Comparison of ENCODE assay signal across 9 cellular contexts in the genomic region with DNA sequence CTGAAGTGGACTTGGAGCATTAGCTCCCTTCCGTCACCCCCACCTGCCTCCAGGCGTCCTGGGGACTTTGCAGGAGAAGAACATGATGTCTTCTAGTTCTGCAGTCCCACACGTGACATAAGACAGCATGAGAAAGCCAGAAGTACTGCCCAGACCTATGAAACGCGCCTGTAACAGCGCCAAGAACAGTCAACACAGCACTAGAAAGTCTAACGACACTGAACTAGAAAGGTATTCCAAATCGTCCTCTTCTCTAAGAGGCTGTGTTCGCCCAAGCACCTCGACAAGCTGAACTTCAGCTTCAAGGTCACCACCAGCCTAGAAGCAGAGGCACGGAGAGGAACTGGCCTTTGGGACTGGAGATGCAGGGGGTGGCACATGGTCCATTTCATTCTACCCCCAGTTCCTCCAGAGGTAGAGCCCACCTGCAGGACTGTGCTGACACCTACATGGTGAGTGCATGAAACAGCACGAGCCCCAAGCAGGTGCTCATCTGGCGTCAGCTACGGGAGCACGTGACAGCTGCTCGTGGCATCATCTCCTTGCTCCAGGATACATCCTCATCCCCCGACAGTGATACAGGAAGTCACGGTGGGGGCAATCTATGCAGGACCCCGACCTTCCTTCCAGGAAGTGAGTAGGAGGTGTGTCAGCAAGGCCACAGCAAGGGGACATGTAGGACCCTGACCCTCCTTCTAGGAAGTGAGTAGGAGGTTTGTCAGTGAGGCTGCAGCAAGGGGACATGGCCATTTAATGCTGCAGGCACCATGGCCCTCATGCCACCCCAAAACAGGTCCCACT. TPM values are rescaled to one million over a fixed set of nuclear protein-coding genes. Genes with fewer than 3 reads are reported as not detected.
DNase-seq lines count a peak whose midpoint lies in the region; ATAC-seq, FAIRE-seq and TF ChIP-seq lines count a peak whose summit lies in the region.
"Had no signal": no experiment of that assay in that cellular context is flagged by ENCODE, and none has a peak within 500 bp of the region (broad histone marks: within the 10 kb centered on the region; RNA-seq: fewer than 3 reads in every experiment).

No MANE protein-coding gene starts in this region.

- no peaks in the 10 kb centered on the region for H3K36me3 ChIP-seq in H1 (ENCODE audit: control insufficient read depth in 2 of 4, insufficient read depth in 4 of 4, low read length in 3 of 4)
- peaks cover 0 to 2% (median 0%) of the 10 kb centered on the region in 6 donors for H3K36me3 ChIP-seq in spleen
- H3K36me3 ChIP-seq in colonic mucosa: no peaks in the 10 kb centered on the region
- no peaks in the 10 kb centered on the region for H3K36me3 ChIP-seq in Caco-2 (ENCODE audit: control insufficient read depth, insufficient read depth, low read length)

- H3K27ac ChIP-seq in H1 (ENCODE audit: low read depth, low read length): no peak overlapping the region
- no peak overlapping the region for H3K27ac ChIP-seq in spleen
- H3K27ac ChIP-seq in colonic mucosa: no peak overlapping the region

- H3K4me1 Mint-ChIP-seq in Caco-2 (ENCODE audit: low read depth, unreplicated experiment): no peaks in the 10 kb centered on the region

- no peak for ATAC-seq in GM21360 (IDR thresholded peaks at IDR 0.05; ENCODE audit: unreplicated experiment)
- ATAC-seq: activated naive CD4-positive, alpha-beta T cell treated with anti-CD3 and anti-CD28 coated beads, Interleukin-2, amount 50 U/mL, for 72 hours had no signal

- H4K8ac ChIP-seq in H1 (ENCODE audit: extremely low read depth, insufficient read depth, low read length): no peak overlapping the region; the same call in 1 of the 2 replicates

- no peak for TF ChIP-seq EP300 in H1 (IDR thresholded peaks at IDR 0.05; ENCODE audit: borderline replicate concordance in 1 of 2, low read depth in 2 of 2, low read length in 2 of 2)

- peaks cover 0 to 13% (median 2%) of the 10 kb centered on the region in 4 experiments; a peak in 5 of 7 replicates for H3K4me1 ChIP-seq in H1 (replicated peaks in 1 of 4; ENCODE audit: control insufficient read depth in 3 of 4, insufficient read depth in 4 of 4, low read length in 3 of 4)
- peaks cover 22 to 74% (median 41%) of the 10 kb centered on the region in 6 donors for H3K4me1 ChIP-seq in spleen
- peaks cover 2% of the 10 kb centered on the region for H3K4me1 ChIP-seq in colonic mucosa
- no peaks in the 10 kb centered on the region for H3K4me1 ChIP-seq in Caco-2

- H4K5ac ChIP-seq in H1 (ENCODE audit: insufficient read length, low read depth, low read length): no peak overlapping the region

- peaks cover 9% of the 10 kb centered on the region; the same call in 1 of the 2 replicates for H3K23me2 ChIP-seq in H1 (ENCODE audit: low read depth, low read length)

- no peak overlapping the region for H4K91ac ChIP-seq in H1 (replicated peaks; ENCODE audit: insufficient read length, low read length)

- H2BK12ac ChIP-seq in H1 (ENCODE audit: low read depth, low read length): no peak overlapping the region; the same call in 1 of the 2 replicates

- no peak overlapping the region for H2AFZ ChIP-seq in H1 (ENCODE audit: low read length)

- H3K56ac ChIP-seq in H1 (replicated peaks; ENCODE audit: insufficient read length, low read depth, low read length): no peak overlapping the region

- H3K27me3 Mint-ChIP-seq in Caco-2 (ENCODE audit: insufficient read depth, unreplicated experiment): no peaks in the 10 kb centered on the region

- DNase-seq in NCI-H2029 (lab: John Stamatoyannopoulos, UW): peak; percentile 34
- DNase-seq in NCI-H2029 treated with DMSO at 0.1 percent for 48 hours (lab: John Stamatoyannopoulos, UW): no peak
- peak in 3 of 5 donors; percentile 17 to 35 (median 22) for DNase-seq in T-helper 1 cell
- DNase-seq in H1 (ENCODE audit: low read depth in 1 of 2, low spot score in 2 of 2): no peak
- no peak for DNase-seq in spleen
- no peak for DNase-seq in colonic mucosa
- no peak for DNase-seq in Caco-2

- peaks cover 27 to 40% of the 10 kb centered on the region in 2 experiments for H4K20me1 ChIP-seq in H1 (replicated peaks in 1 of 2; ENCODE audit: control insufficient read depth in 1 of 2, insufficient read depth in 2 of 2, low read length in 2 of 2)

- no peak overlapping the region for H2BK5ac ChIP-seq in H1 (ENCODE audit: low read depth, low read length)

- H3K18ac ChIP-seq in H1 (ENCODE audit: extremely low read depth, low read length): no peak overlapping the region

- peaks cover 11 to 78% of the 10 kb centered on the region in 2 experiments; a peak in 3 of 4 replicates for H3K79me2 ChIP-seq in H1 (ENCODE audit: control insufficient read depth in 1 of 2, insufficient read depth in 2 of 2, low read length in 2 of 2)

- intact Hi-C loops in spleen (cut with DNase I; ENCODE audit: low total_unique reads): no loop called here
- intact Hi-C loops in colonic mucosa (cut with DNase I): loop anchor here (5.0 kb wide), 1 partner anchor 120 kb away; no protein-coding TSS in a partner anchor
- intact Hi-C loops in Caco-2 (cut with micrococcal nuclease; ENCODE audit: unreplicated experiment): loop anchor here (10.0 kb wide), 1 partner anchor 122 kb away; no protein-coding TSS in a partner anchor

- no peak overlapping the region for H3K4ac ChIP-seq in H1 (replicated peaks; ENCODE audit: insufficient read length, low read depth, low read length)

- H3K4me3 Mint-ChIP-seq in Caco-2 (ENCODE audit: unreplicated experiment): no peak overlapping the region

- POLR2A ChIA-PET in H1 (lab: Charles Lee; ENCODE audit: partially characterized antibody): interaction anchor here (0.6 to 1.0 kb wide), 2 partner anchors 72 to 106 kb away, joined by 3 read pairs; no protein-coding TSS in a partner anchor
- POLR2A ChIA-PET in Caco-2 (lab: Charles Lee): no interaction called here

- H3K79me1 ChIP-seq in H1 (ENCODE audit: low read depth, low read length): peaks cover 24% of the 10 kb centered on the region

- H3K4me3 ChIP-seq in H1 (ENCODE audit: extremely low read depth in 1 of 4, insufficient read depth in 2 of 4, low read depth in 3 of 4, low read length in 4 of 4) (no peak overlapping the region), spleen (no peak overlapping the region), colonic mucosa (no peak overlapping the region), Caco-2 (ENCODE audit: low read depth, low read length) (no peak overlapping the region)

- TF ChIP-seq POLR2A in H1 (IDR thresholded peaks at IDR 0.05; ENCODE audit: control extremely low read depth in 1 of 2, low read depth in 2 of 2, low read length in 2 of 2) (no peak), spleen (IDR thresholded peaks at IDR 0.05) (no peak)

- WGBS in H1 (ENCODE audit: extremely low coverage in 1 of 2, insufficient coverage in 1 of 2, insufficient read length in 1 of 2, insufficient replicate concordance in 2 of 2, low coverage in 1 of 2, low lambda C conversion rate in 2 of 2, missing lambda C conversion rate in 1 of 2), 2 experiments: 86% methylated on average over 19 of the region's 19 CpGs; no CpG with 5 or more reads in 1 of the 2 experiments
- WGBS in spleen, 5 donors: 60 to 70% (median 64%) methylated on average over 19 of the region's 19 CpGs

- H3K27me3 ChIP-seq in H1 (replicated peaks in 1 of 4; ENCODE audit: control insufficient read depth in 3 of 4, extremely low read depth in 1 of 4, insufficient read depth in 3 of 4, low read length in 3 of 4) (no peaks in the 10 kb centered on the region), spleen (replicated peaks in 1 of 7) (no peaks in the 10 kb centered on the region), colonic mucosa (no peaks in the 10 kb centered on the region), Caco-2 (replicated peaks; ENCODE audit: control insufficient read depth, insufficient read depth, low read length) (no peaks in the 10 kb centered on the region)

- no peak overlapping the region for H3K14ac ChIP-seq in H1 (ENCODE audit: insufficient read length)

- BruUV-seq in Caco-2 (replicated peaks; lab: Mats Ljungman, UMichigan): no TSS peak

- H2BK15ac ChIP-seq in H1 (ENCODE audit: low read length): no peak overlapping the region

- peaks cover 11% of the 10 kb centered on the region for H3K36me3 Mint-ChIP-seq in Caco-2 (ENCODE audit: insufficient read depth, unreplicated experiment)

- H2BK120ac ChIP-seq in H1 (replicated peaks; ENCODE audit: low read depth, low read length): no peak overlapping the region

- H3K4me2 ChIP-seq in H1 (ENCODE audit: insufficient read depth in 1 of 2, low read depth in 2 of 2, low read length in 2 of 2): no peak overlapping the region

- peak; percentile 69 to 73 for TF ChIP-seq RAD21 in H1 (IDR thresholded peaks at IDR 0.05 in 1 of 2, conservative IDR thresholded peaks at IDR 0.05 in 1 of 2; ENCODE audit: low read depth in 2 of 2, low read length in 2 of 2)

- H2AK5ac ChIP-seq in H1 (ENCODE audit: low read depth, low read length): no peak overlapping the region

- no peaks in the 10 kb centered on the region for H3K9me3 Mint-ChIP-seq in Caco-2 (ENCODE audit: unreplicated experiment)
- H3K9me3 Mint-ChIP-seq: activated naive CD4-positive, alpha-beta T cell treated with anti-CD3 and anti-CD28 coated beads, Interleukin-2, amount 50 U/mL, for 72 hours had no signal

- H3K9me3 ChIP-seq in H1 (ENCODE audit: insufficient read depth in 2 of 2, low read depth in 1 of 2, low read length in 1 of 2): no peaks in the 10 kb centered on the region
- no peaks in the 10 kb centered on the region for H3K9me3 ChIP-seq in spleen
- no peaks in the 10 kb centered on the region for H3K9me3 ChIP-seq in colonic mucosa
- H3K9me3 ChIP-seq in Caco-2: no peaks in the 10 kb centered on the region

- no peak for FAIRE-seq in H1 (lab: Jason Lieb, UNC)

- H3K9ac ChIP-seq in H1 (replicated peaks in 1 of 4; ENCODE audit: extremely low read depth in 1 of 4, low read depth in 3 of 4, low read length in 3 of 4) (no peak overlapping the region), colonic mucosa (ENCODE audit: low read depth in 2 of 2, low read length in 2 of 2) (no peak overlapping the region)

- CTCF ChIA-PET in H1 (lab: Charles Lee; ENCODE audit: partially characterized antibody) (interaction anchor here (0.6 to 1.7 kb wide), 14 partner anchors 14 to 1005 kb away, joined by 3 to 6 read pairs (median 3); no protein-coding TSS in a partner anchor), Caco-2 (lab: Charles Lee) (no interaction called here)

- no peak overlapping the region for H2BK20ac ChIP-seq in H1 (ENCODE audit: low read length)

- TF ChIP-seq CTCF in H1 (IDR thresholded peaks at IDR 0.05; ENCODE audit: control extremely low read depth in 1 of 3, insufficient read depth in 1 of 3, low read depth in 1 of 3, low read length in 3 of 3): peak; percentile 48 to 61 (median 52)
- TF ChIP-seq CTCF in spleen (IDR thresholded peaks at IDR 0.05 in 8 of 11, conservative IDR thresholded peaks at IDR 0.05 in 3 of 11): peak in 7 of 11 experiments; percentile 19 to 57 (median 32)
- TF ChIP-seq CTCF in colonic mucosa (IDR thresholded peaks at IDR 0.05): no peak
- no peak for TF ChIP-seq CTCF in Caco-2 (IDR thresholded peaks at IDR 0.05; ENCODE audit: insufficient read depth in 1 of 2, low read depth in 1 of 2, low read length in 1 of 2, severe bottlenecking in 1 of 2, unreplicated experiment in 1 of 2)

- H3K27ac Mint-ChIP-seq in Caco-2 (ENCODE audit: unreplicated experiment): no peak overlapping the region
- H3K27ac Mint-ChIP-seq: activated naive CD4-positive, alpha-beta T cell treated with anti-CD3 and anti-CD28 coated beads, Interleukin-2, amount 50 U/mL, for 72 hours had no signal

- H3K23ac ChIP-seq in H1 (ENCODE audit: insufficient read length): no peak overlapping the region

RNA-seq across cellular contexts. Expression of a gene that starts 3.7 kb away (rescaled TPM):
- total RNA-seq in H1 (2021; fragmentation: NEBNext Ultra II Directional; extraction: Animal tissue kit (Norgen Biotek cat#: 25700)): 31.3 and 31.5 TPM in 2 replicates
- polyA plus RNA-seq in H1 (2011; rRNA removed): 15.4 and 31.2 TPM in 2 replicates
- 14.3 TPM for polyA plus RNA-seq in H1 (2011; cell fraction: cytosol; rRNA removed)
- 24.1 TPM for polyA plus RNA-seq in H1 (2011; cell fraction: nucleus; rRNA removed)
- polyA plus RNA-seq in H1 (2012, experiment 1 of 2): 9.7 to 17.8 TPM (median 12.6 TPM) in 4 replicates
- polyA plus RNA-seq in H1 (2012, experiment 2 of 2): 5.0 TPM
- 14.8 TPM for polyA plus RNA-seq in H1 (2013, experiment 1 of 2)
- 12.6 TPM for polyA plus RNA-seq in H1 (2013, experiment 2 of 2)
- 35.1 and 38.5 TPM in 2 replicates for polyA minus RNA-seq in H1 (2011; rRNA and poly(A)+ RNA removed)
- polyA minus RNA-seq in H1 (2011; cell fraction: cytosol; rRNA and poly(A)+ RNA removed): 26.3 TPM
- polyA minus RNA-seq in H1 (2011; cell fraction: nucleus; rRNA and poly(A)+ RNA removed): 47.3 TPM
- 100 to 1,000 TPM in 2 of 7 donors, 10 to 100 TPM in 5; 58.0 to 122 (median 79.4) TPM for total RNA-seq in spleen
- 10 to 100 TPM in 1 of 3 donors, 1 to 10 TPM in 2; 3.2 to 10.1 (median 3.8) TPM for polyA plus RNA-seq in spleen
- 10 to 100 TPM; 35.3 to 46.8 TPM for total RNA-seq in colonic mucosa
- total RNA-seq in Caco-2 (2022): 15.5 and 17.6 TPM in 2 replicates

Comparison
In these comparisons a context has a peak if more than half of its experiments do, and no peak if none do; other contexts are left out.
1. DNase-seq: peak in NCI-H2029 (single experiment) and T-helper 1 cell (3 of 5); none in NCI-H2029 treated with DMSO at 0.1 percent for 48 hours (single experiment), H1 (0 of 2), spleen (single experiment), colonic mucosa (single experiment) and Caco-2 (0 of 2).
2. CTCF ChIP-seq: peak in H1 (3 of 3) and spleen (7 of 11); none in colonic mucosa (single experiment) and Caco-2 (0 of 2).